ENCODE assay signal across 15 cellular contexts in genomic region chr1:209527993-209528392, GRCh38. TPM values are rescaled to one million over a fixed set of nuclear protein-coding genes. Genes with fewer than 3 reads are reported as not detected.
DNase-seq lines count a peak whose midpoint lies in the region; ATAC-seq and TF ChIP-seq lines count a peak whose summit lies in the region.
"Had no signal": no experiment of that assay in that cellular context is flagged by ENCODE, and none has a peak within 500 bp of the region (broad histone marks: within the 10 kb centered on the region; RNA-seq: fewer than 3 reads in every experiment).

No MANE protein-coding gene starts in this region.

- no peak overlapping the region for H3K4me3 ChIP-seq in suprapubic skin
- H3K4me3 ChIP-seq: gastrocnemius medialis, Peyer's patch had no signal

- no peaks in the 10 kb centered on the region for H3K9me3 ChIP-seq in suprapubic skin
- H3K9me3 ChIP-seq: gastrocnemius medialis, Peyer's patch had no signal

- WGBS in suprapubic skin = 93% methylated on average over 4 of the region's 4 CpGs

- TF ChIP-seq EP300 in suprapubic skin (IDR thresholded peaks at IDR 0.05) = no peak

- H3K27ac ChIP-seq in suprapubic skin = peak overlapping the region; percentile 78
- H3K27ac ChIP-seq: gastrocnemius medialis, Peyer's patch had no signal

- H3K36me3 ChIP-seq in suprapubic skin = no peaks in the 10 kb centered on the region
- H3K36me3 ChIP-seq: gastrocnemius medialis, Peyer's patch had no signal

- TF ChIP-seq POLR2A in suprapubic skin (IDR thresholded peaks at IDR 0.05) = no peak

- intact Hi-C loops in left colon (cut with DNase I, micrococcal nuclease) = no loop called here

- H3K4me1 ChIP-seq in suprapubic skin = peaks cover 8% of the 10 kb centered on the region
- H3K4me1 ChIP-seq: gastrocnemius medialis, Peyer's patch had no signal

- DNase-seq in HT1080 (ENCODE audit: low read depth) (peak; percentile 88), left colon (no peak), suprapubic skin (ENCODE audit: low spot score in 2 of 2) (no peak), H4 (ENCODE audit: low spot score) (no peak), iPS-NIHi7 (ENCODE audit: extremely low spot score) (no peak)
- DNase-seq: cortex of kidney, gastrocnemius medialis, NCI-H2081 treated with DMSO at 0.1 percent for 48 hours, Peyer's patch, substantia nigra, T-helper 9 cell had no signal

- TF ChIP-seq CTCF in suprapubic skin (IDR thresholded peaks at IDR 0.05) = no peak

- ATAC-seq in SK-N-SH treated with all-trans-retinoic acid at 6 μM for 48 hours (peak; percentile 62; the same call in 2 of the 3 replicates), left colon (peak; percentile 77), HG02763 (IDR thresholded peaks at IDR 0.05; ENCODE audit: unreplicated experiment) (no peak)
- ATAC-seq: gastrocnemius medialis had no signal

- peaks cover 4% of the 10 kb centered on the region for H3K27me3 ChIP-seq in suprapubic skin
- H3K27me3 ChIP-seq: gastrocnemius medialis, Peyer's patch had no signal

TF ChIP-seq in SK-N-SH treated with all-trans-retinoic acid at 6 μM for 48 hours, 23 proteins besides CTCF, POLR2A, EP300 and RAD21:
- TF ChIP-seq RARB (CRISPR knock-in tag; IDR thresholded peaks at IDR 0.05) (no peak), ZFP3 (CRISPR knock-in tag; IDR thresholded peaks at IDR 0.05) (no peak), POU6F1 (CRISPR knock-in tag; IDR thresholded peaks at IDR 0.05; ENCODE audit: borderline replicate concordance, low read depth) (no peak), PPARA (CRISPR knock-in tag; IDR thresholded peaks at IDR 0.05; ENCODE audit: borderline replicate concordance) (no peak), BACH2 (CRISPR knock-in tag; IDR thresholded peaks at IDR 0.05; ENCODE audit: borderline replicate concordance) (no peak), ARNTL (CRISPR knock-in tag; IDR thresholded peaks at IDR 0.05; ENCODE audit: borderline replicate concordance, low read depth) (no peak), CSDC2 (CRISPR knock-in tag; IDR thresholded peaks at IDR 0.05) (no peak), ZNF70 (CRISPR knock-in tag; IDR thresholded peaks at IDR 0.05) (no peak), ZNF565 (CRISPR knock-in tag; conservative IDR thresholded peaks at IDR 0.05; ENCODE audit: low read depth) (no peak), SNAI2 (CRISPR knock-in tag; IDR thresholded peaks at IDR 0.05) (no peak), ZFP30 (CRISPR knock-in tag; IDR thresholded peaks at IDR 0.05) (no peak), ZNF8 (CRISPR knock-in tag; IDR thresholded peaks at IDR 0.05) (no peak), GLIS3 (CRISPR knock-in tag; IDR thresholded peaks at IDR 0.05) (no peak), TCF4 (CRISPR knock-in tag; IDR thresholded peaks at IDR 0.05; ENCODE audit: borderline replicate concordance) (no peak), ZC3H10 (CRISPR knock-in tag; IDR thresholded peaks at IDR 0.05) (no peak), OSR1 (CRISPR knock-in tag; IDR thresholded peaks at IDR 0.05) (no peak)

RNA-seq across cellular contexts. Expression of gene CAMK1G, which starts 55.5 kb away (rescaled TPM):
- not detected in 2 replicates for total RNA-seq in HT1080 (2014; rRNA removed; shearing (Covaris generic))
- polyA plus RNA-seq in HT1080 (2015; cell fraction: cytosol; rRNA removed) = 0.05 and 0.13 TPM in 2 replicates
- not detected in 2 replicates for polyA plus RNA-seq in HT1080 (2015; cell fraction: nucleus; rRNA removed)
- under 1 TPM in 1 of 2 donors, not detected in 1; 0.17 TPM for total RNA-seq in left colon
- total RNA-seq in suprapubic skin = under 1 TPM in 2 of 4 donors, not detected in 2; 0.23 to 0.34 TPM
- total RNA-seq in H4 (2014; rRNA removed; shearing (Covaris generic)) = not detected in 2 replicates
- total RNA-seq: activated CD8-positive, alpha-beta memory T cell treated with anti-CD3 and anti-CD28 coated beads for 36 hours; Peyer's patch; pulmonary artery endothelial cell had no signal
